Comparison of ENCODE assay signal across 8 cellular contexts in the genomic region with DNA sequence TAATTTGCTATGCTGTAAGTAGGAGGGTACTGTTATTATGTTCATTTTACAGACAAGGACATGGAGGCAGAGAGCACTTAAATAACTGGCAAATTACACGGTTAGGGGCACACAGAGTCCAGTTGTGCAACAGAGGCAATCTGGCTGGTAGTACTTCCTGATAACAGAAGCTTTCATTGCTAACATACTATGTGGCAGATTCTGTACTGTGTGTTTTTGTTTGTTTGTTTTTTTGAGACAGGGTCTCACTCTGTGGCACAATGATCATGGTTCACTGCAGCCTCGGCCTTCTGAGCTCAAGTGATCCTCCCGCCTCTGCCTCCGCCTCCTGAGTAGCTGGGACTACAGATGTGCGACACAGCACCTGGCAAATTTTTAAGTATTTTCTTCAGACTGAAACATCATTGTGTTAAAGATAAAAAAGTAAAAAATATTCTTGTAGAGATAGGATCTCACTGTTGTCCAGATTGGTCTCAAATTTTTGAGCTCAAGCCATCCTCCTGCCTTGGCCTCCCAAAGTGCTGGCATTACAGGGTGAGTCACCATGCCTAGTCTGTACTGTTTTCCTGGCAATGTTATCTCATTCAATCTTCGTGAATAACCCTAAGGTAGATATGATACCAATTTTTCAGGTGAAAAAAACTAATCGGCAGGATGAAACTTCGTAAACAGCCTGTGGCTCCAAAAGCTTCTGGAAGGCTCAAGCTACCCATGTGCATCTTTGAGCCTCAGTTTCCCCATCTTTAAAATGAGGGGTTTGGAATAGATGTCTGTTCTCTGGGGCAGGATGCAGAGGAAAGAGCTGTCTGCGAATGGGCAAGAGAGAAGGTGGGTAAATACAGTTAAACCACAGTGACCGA. TPM values are rescaled to one million over a fixed set of nuclear protein-coding genes. Genes with fewer than 3 reads are reported as not detected.
DNase-seq lines count a peak whose midpoint lies in the region; ATAC-seq and TF ChIP-seq lines count a peak whose summit lies in the region.

No MANE protein-coding gene starts in this region.

- no peaks in the 10 kb centered on the region for H3K27me3 ChIP-seq in CD4-positive, alpha-beta memory T cell (ENCODE audit: insufficient read depth, low read length)

- H3K9me3 ChIP-seq in CD4-positive, alpha-beta memory T cell (ENCODE audit: control insufficient read depth in 1 of 2, low read length in 2 of 2): no peaks in the 10 kb centered on the region

- H3K36me3 Mint-ChIP-seq in CD4-positive, alpha-beta memory T cell: peaks cover 0 to 11% of the 10 kb centered on the region in 2 donors
- no peaks in the 10 kb centered on the region for H3K36me3 Mint-ChIP-seq in natural killer cell

- POLR2A ChIA-PET in CD4-positive, alpha-beta memory T cell (lab: Charles Lee; ENCODE audit: partially characterized antibody): interaction anchor here (0.6 to 4.6 kb wide), 12 partner anchors 8 to 197 kb away, joined by 3 to 59 read pairs (median 4); a partner anchor contains a TSS

- CTCF ChIA-PET in CD4-positive, alpha-beta memory T cell (lab: Charles Lee; ENCODE audit: partially characterized antibody): interaction anchor here (1.4 kb wide), 1 partner anchor 45 kb away, joined by 4 read pairs; no protein-coding TSS in a partner anchor

- H3K27me3 Mint-ChIP-seq in CD4-positive, alpha-beta memory T cell: no peaks in the 10 kb centered on the region
- H3K27me3 Mint-ChIP-seq in natural killer cell (ENCODE audit: low read depth in 2 of 2): no peaks in the 10 kb centered on the region

- TF ChIP-seq POLR2A in NB4 (IDR thresholded peaks at IDR 0.05; ENCODE audit: extremely low read depth, insufficient read length): no peak

- no peaks in the 10 kb centered on the region for H3K36me3 ChIP-seq in CD4-positive, alpha-beta memory T cell (ENCODE audit: insufficient read depth, low read length)

- no peaks in the 10 kb centered on the region for H3K9me3 Mint-ChIP-seq in CD4-positive, alpha-beta memory T cell
- H3K9me3 Mint-ChIP-seq in natural killer cell: no peaks in the 10 kb centered on the region

- TF ChIP-seq CTCF in NB4 (IDR thresholded peaks at IDR 0.05; ENCODE audit: low read depth, low read length): no peak
- TF ChIP-seq CTCF in natural killer cell (IDR thresholded peaks at IDR 0.05): no peak

- DNase-seq in CD4-positive, alpha-beta memory T cell: no peak
- DNase-seq in NB4 (ENCODE audit: low read depth) (peak; percentile 91), cerebellum (ENCODE audit: low spot score) (peak; percentile 18), natural killer cell (no peak), HK-2 (ENCODE audit: unreplicated experiment) (no peak), anterior cingulate cortex (lab: John Stamatoyannopoulos, UW) (no peak)
- DNase-seq in activated CD4-positive, CD25-positive, alpha-beta regulatory T cell (lab: John Stamatoyannopoulos, UW): no peak

- intact Hi-C loops in CD4-positive, alpha-beta memory T cell (cut with micrococcal nuclease): loop anchor here (1.0 to 2.0 kb wide), 7 partner anchors 10 to 537 kb away; a partner anchor contains a TSS
- intact Hi-C loops in natural killer cell (cut with micrococcal nuclease): loop anchor here (1.0 to 10.0 kb wide), 4 partner anchors 43 to 538 kb away; a partner anchor contains a TSS

- H3K27ac ChIP-seq in CD4-positive, alpha-beta memory T cell (ENCODE audit: low read depth, low read length): peak overlapping the region; percentile 82

- H3K4me1 Mint-ChIP-seq in CD4-positive, alpha-beta memory T cell: peaks cover 16 to 40% (median 30%) of the 10 kb centered on the region in 4 donors
- H3K4me1 Mint-ChIP-seq in natural killer cell: peaks cover 28 to 29% of the 10 kb centered on the region in 2 donors

- ATAC-seq in natural killer cell (no peak), GM18502 (IDR thresholded peaks at IDR 0.05; ENCODE audit: poor library complexity, unreplicated experiment) (no peak)

- H3K4me1 ChIP-seq in CD4-positive, alpha-beta memory T cell (ENCODE audit: insufficient read depth, low read length): peaks cover 34% of the 10 kb centered on the region

- peak overlapping the region; percentile 71 to 89 for H3K4me3 ChIP-seq in CD4-positive, alpha-beta memory T cell (ENCODE audit: low read length in 2 of 2)
- peak overlapping the region; percentile 53 for H3K4me3 ChIP-seq in NB4 (ENCODE audit: low read depth, low read length)

- peak overlapping the region; percentile 80 to 97 (median 88) for H3K4me3 Mint-ChIP-seq in CD4-positive, alpha-beta memory T cell
- peak overlapping the region; percentile 81 for H3K4me3 Mint-ChIP-seq in natural killer cell

- H3K27ac Mint-ChIP-seq in CD4-positive, alpha-beta memory T cell: peak overlapping the region; percentile 75 to 97 (median 95)
- H3K27ac Mint-ChIP-seq in natural killer cell: peak overlapping the region; percentile 80 to 98

RNA-seq across cellular contexts. Expression of a gene that starts 0.9 kb away (rescaled TPM):
- total RNA-seq in CD4-positive, alpha-beta memory T cell: 10 to 100 TPM; 53.2 to 57.6 TPM
- polyA plus RNA-seq in CD4-positive, alpha-beta memory T cell: 100 to 1,000 TPM; 115 to 116 TPM
- 59.6 TPM for total RNA-seq in cerebellum
- total RNA-seq in natural killer cell: 100 to 1,000 TPM in 1 of 3 donors, 10 to 100 TPM in 2; 70.7 to 101 (median 81.4) TPM

Comparison
In these comparisons a context has a peak if more than half of its experiments do, and no peak if none do; other contexts are left out.
1. DNase-seq: peak in NB4 (single experiment) and cerebellum (single experiment); none in CD4-positive, alpha-beta memory T cell (0 of 5), natural killer cell (single experiment), HK-2 (single experiment), anterior cingulate cortex (0 of 58) and activated CD4-positive, CD25-positive, alpha-beta regulatory T cell (0 of 4).